Comparison of ENCODE assay signal across 8 cellular contexts in genomic region chr2:72862239-72862988, GRCh38. TPM values are rescaled to one million over a fixed set of nuclear protein-coding genes. Genes with fewer than 3 reads are reported as not detected.
A peak's percentile ranks its signal among the peaks of the same experiment; 100 is the strongest.
DNase-seq lines count a peak whose midpoint lies in the region; ATAC-seq and TF ChIP-seq lines count a peak whose summit lies in the region.

No MANE protein-coding gene starts in this region.

- H3K36me3 ChIP-seq in SU-DHL-6 (ENCODE audit: low read length), result no peaks in the 10 kb centered on the region
- no peaks in the 10 kb centered on the region for H3K36me3 ChIP-seq in heart left ventricle
- H3K36me3 ChIP-seq in upper lobe of right lung, result no peaks in the 10 kb centered on the region

- intact Hi-C loops in heart left ventricle (cut with DNase I), result loop anchor here in 2 of 10 donors (2.0 kb wide), 1 partner anchor 92 kb away; no protein-coding TSS in a partner anchor
- intact Hi-C loops in posterior cingulate gyrus (cut with DNase I), result loop anchor here (5.0 kb wide), 1 partner anchor 255 kb away; no protein-coding TSS in a partner anchor
- intact Hi-C loops in upper lobe of right lung (cut with DNase I), result loop anchor here (5.0 kb wide), 1 partner anchor 85 kb away; no protein-coding TSS in a partner anchor

- no peaks in the 10 kb centered on the region for H4K20me1 ChIP-seq in SU-DHL-6 (ENCODE audit: low read depth, low read length)

- TF ChIP-seq POLR2A in heart left ventricle (IDR thresholded peaks at IDR 0.05), result no peak

- H3K4me3 ChIP-seq in SU-DHL-6 (ENCODE audit: insufficient read depth, low read length, poor library complexity, severe bottlenecking) (no peak overlapping the region), heart left ventricle (peak overlapping the region in 9 of 12 donors; percentile 16 to 40 (median 32)), upper lobe of right lung (no peak overlapping the region)

- H3F3A ChIP-seq in SU-DHL-6 (ENCODE audit: insufficient read depth), result no peaks in the 10 kb centered on the region

- DNase-seq in NCI-H1092 (lab: John Stamatoyannopoulos, UW) (peak; percentile 75), heart left ventricle (peak; percentile 81 to 94 (median 88)), posterior cingulate gyrus (peak; percentile 77 to 98 (median 92)), upper lobe of right lung (peak; percentile 93)
- DNase-seq in activated naive CD8-positive, alpha-beta T cell treated with anti-CD3 and anti-CD28 coated beads, Interleukin-2, amount 10 ng/mL, durations not matched to agents 7 days and 5 days, result peak; percentile 92

- no peak overlapping the region for H3K27ac ChIP-seq in SU-DHL-6 (ENCODE audit: low read depth, low read length)
- H3K27ac ChIP-seq in heart left ventricle, result no peak overlapping the region
- H3K27ac ChIP-seq in upper lobe of right lung, result no peak overlapping the region

- no peaks in the 10 kb centered on the region for H3K27me3 ChIP-seq in SU-DHL-6 (ENCODE audit: low read length)
- peaks cover 0 to 22% (median 0%) of the 10 kb centered on the region in 9 donors for H3K27me3 ChIP-seq in heart left ventricle
- H3K27me3 ChIP-seq in upper lobe of right lung, result peaks cover 12% of the 10 kb centered on the region

- peaks cover 12% of the 10 kb centered on the region for H3K4me1 Mint-ChIP-seq in activated naive CD8-positive, alpha-beta T cell treated with anti-CD3 and anti-CD28 coated beads, Interleukin-2, amount 10 ng/mL, durations not matched to agents 7 days and 5 days

- H3K27me3 Mint-ChIP-seq in activated naive CD8-positive, alpha-beta T cell treated with anti-CD3 and anti-CD28 coated beads, Interleukin-2, amount 10 ng/mL, durations not matched to agents 7 days and 5 days, result peaks cover 54% of the 10 kb centered on the region

- no peaks in the 10 kb centered on the region for H3K79me2 ChIP-seq in SU-DHL-6 (ENCODE audit: insufficient read depth, low read length)

- H2AFZ ChIP-seq in SU-DHL-6 (ENCODE audit: low read depth, low read length, severe bottlenecking), result peak overlapping the region; percentile 49

- H3K4me1 ChIP-seq in heart left ventricle (peaks cover 0 to 12% (median 7%) of the 10 kb centered on the region in 12 donors), upper lobe of right lung (peaks cover 4% of the 10 kb centered on the region)

- no peak overlapping the region for H3K27ac Mint-ChIP-seq in activated naive CD8-positive, alpha-beta T cell treated with anti-CD3 and anti-CD28 coated beads, Interleukin-2, amount 10 ng/mL, durations not matched to agents 7 days and 5 days

- POLR2A ChIA-PET in activated naive CD8-positive, alpha-beta T cell treated with anti-CD3 and anti-CD28 coated beads, Interleukin-2, amount 10 ng/mL, durations not matched to agents 7 days and 5 days (lab: Charles Lee), result no interaction called here

- ATAC-seq in HG02642 (IDR thresholded peaks at IDR 0.05; ENCODE audit: poor library complexity, unreplicated experiment) (peak; percentile 96), heart left ventricle (peak; percentile 93 to 99 (median 98)), upper lobe of right lung (peak; percentile 100)
- ATAC-seq in activated naive CD8-positive, alpha-beta T cell treated with anti-CD3 and anti-CD28 coated beads, Interleukin-2, amount 10 ng/mL, durations not matched to agents 7 days and 5 days (ENCODE audit: low read depth), result peak; percentile 97

- H3K36me3 Mint-ChIP-seq in activated naive CD8-positive, alpha-beta T cell treated with anti-CD3 and anti-CD28 coated beads, Interleukin-2, amount 10 ng/mL, durations not matched to agents 7 days and 5 days, result no peaks in the 10 kb centered on the region

- no peaks in the 10 kb centered on the region for H3K9me2 ChIP-seq in SU-DHL-6 (replicated peaks; ENCODE audit: insufficient read depth, low read length)

- TF ChIP-seq CTCF in GM12872 (IDR thresholded peaks at IDR 0.05; ENCODE audit: insufficient read depth, low read depth, low read length) (peak; percentile 99), SU-DHL-6 (IDR thresholded peaks at IDR 0.05; ENCODE audit: insufficient read depth, low read length, poor library complexity, severe bottlenecking) (peak; percentile 94), heart left ventricle (IDR thresholded peaks at IDR 0.05) (peak in 11 of 12 donors; percentile 94 to 100 (median 99)), upper lobe of right lung (IDR thresholded peaks at IDR 0.05) (peak; percentile 99)

- H3K9me3 Mint-ChIP-seq in activated naive CD8-positive, alpha-beta T cell treated with anti-CD3 and anti-CD28 coated beads, Interleukin-2, amount 10 ng/mL, durations not matched to agents 7 days and 5 days, result no peaks in the 10 kb centered on the region

- 6 to 8% (median 8%) methylated on average over 26 to 33 of the region's 33 CpGs for WGBS in heart left ventricle, 4 donors

- H3K9me3 ChIP-seq in SU-DHL-6 (ENCODE audit: insufficient read depth, low read length) (no peaks in the 10 kb centered on the region), heart left ventricle (no peaks in the 10 kb centered on the region), upper lobe of right lung (no peaks in the 10 kb centered on the region)

- H3K4me3 Mint-ChIP-seq in activated naive CD8-positive, alpha-beta T cell treated with anti-CD3 and anti-CD28 coated beads, Interleukin-2, amount 10 ng/mL, durations not matched to agents 7 days and 5 days, result peak overlapping the region; percentile 79

- H3K4me2 ChIP-seq in SU-DHL-6 (ENCODE audit: low read depth, low read length, poor library complexity, severe bottlenecking), result peak overlapping the region; percentile 8

- no peak overlapping the region for H3K9ac ChIP-seq in SU-DHL-6 (ENCODE audit: low read length)

RNA-seq across cellular contexts. Expression of gene SPR, which starts 24.8 kb away (rescaled TPM):
- total RNA-seq in activated naive CD8-positive, alpha-beta T cell treated with anti-CD3 and anti-CD28 coated beads, Interleukin-2, amount 10 ng/mL, durations not matched to agents 7 days and 5 days, result under 1 TPM; 0.60 to 0.80 TPM
- 10 to 100 TPM; 33.1 to 64.7 (median 39.4) TPM for total RNA-seq in heart left ventricle
- 10 to 100 TPM; 24.3 to 51.6 TPM for polyA plus RNA-seq in heart left ventricle
- 44.1 TPM for total RNA-seq in upper lobe of right lung

RNA-seq across cellular contexts. Expression of gene EXOC6B, which starts 36.6 kb away (rescaled TPM):
- total RNA-seq in activated naive CD8-positive, alpha-beta T cell treated with anti-CD3 and anti-CD28 coated beads, Interleukin-2, amount 10 ng/mL, durations not matched to agents 7 days and 5 days, result 10 to 100 TPM; 20.7 to 22.7 TPM
- 100 to 1,000 TPM in 8 of 9 donors, 10 to 100 TPM in 1; 74.9 to 192 (median 153) TPM for total RNA-seq in heart left ventricle
- polyA plus RNA-seq in heart left ventricle, result 10 to 100 TPM; 18.4 to 42.2 TPM
- total RNA-seq in upper lobe of right lung, result 35.2 TPM

RNA-seq across cellular contexts. Expression of gene EMX1, which starts 54.9 kb away (rescaled TPM):
- not detected for total RNA-seq in activated naive CD8-positive, alpha-beta T cell treated with anti-CD3 and anti-CD28 coated beads, Interleukin-2, amount 10 ng/mL, durations not matched to agents 7 days and 5 days
- total RNA-seq in heart left ventricle (not detected), upper lobe of right lung (not detected)
- polyA plus RNA-seq in heart left ventricle, result not detected

Comparison
In these comparisons a context has a peak if more than half of its experiments do, and no peak if none do; other contexts are left out.
1. H3K4me3 ChIP-seq: peak in heart left ventricle (9 of 12); none in SU-DHL-6 (single experiment) and upper lobe of right lung (single experiment).
2. RNA of gene SPR, which starts 24.8 kb away (total RNA-seq): 44.1 TPM in upper lobe of right lung (single experiment) and 33.1 to 64.7 TPM in heart left ventricle; 0.60 to 0.80 TPM in activated naive CD8-positive, alpha-beta T cell treated with anti-CD3 and anti-CD28 coated beads, Interleukin-2, amount 10 ng/mL, durations not matched to agents 7 days and 5 days; every median in the first group is over 10 times any median in the second.
3. Peak in every context shown above with its lines, with median percentiles within 50 percentile points of each other: CTCF ChIP-seq, ATAC-seq and DNase-seq.